Comparison of ENCODE assay signal across 15 cellular contexts in the genomic region with DNA sequence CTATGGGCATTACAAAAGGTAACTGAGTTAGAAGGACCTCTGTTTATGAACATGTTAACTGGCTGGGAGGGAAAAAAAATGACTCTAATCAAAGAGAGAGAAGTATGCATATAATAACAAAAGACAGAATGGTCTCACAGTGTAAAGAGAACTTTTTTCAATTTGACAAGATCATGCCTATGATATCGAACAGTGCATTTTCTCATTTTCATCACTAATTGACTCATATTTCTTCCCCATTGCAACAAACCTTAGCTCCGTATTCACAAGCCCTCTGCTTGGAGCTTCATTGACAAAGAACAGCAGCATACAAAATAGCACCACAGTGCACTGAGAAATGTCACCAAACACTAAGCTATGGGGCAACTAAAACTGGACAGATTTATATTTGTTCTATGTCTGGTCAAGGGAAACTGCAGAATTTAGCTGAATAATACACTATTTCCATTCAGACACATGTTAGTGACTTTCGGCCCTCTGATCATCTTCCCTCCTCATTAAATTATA. TPM values are rescaled to one million over a fixed set of nuclear protein-coding genes. Genes with fewer than 3 reads are reported as not detected.
DNase-seq lines count a peak whose midpoint lies in the region; ATAC-seq and TF ChIP-seq lines count a peak whose summit lies in the region.
"Had no signal": no experiment of that assay in that cellular context is flagged by ENCODE, and none has a peak within 500 bp of the region (broad histone marks: within the 10 kb centered on the region; RNA-seq: fewer than 3 reads in every experiment).

No MANE protein-coding gene starts in this region.

- ATAC-seq in RWPE2 (ENCODE audit: low read depth): no peak
- no peak for ATAC-seq in left cardiac atrium
- no peak for ATAC-seq in HG02763 (IDR thresholded peaks at IDR 0.05; ENCODE audit: unreplicated experiment)

- H3K27ac ChIP-seq in RWPE2 (ENCODE audit: poor library complexity, severe bottlenecking) (peak overlapping the region; percentile 15), duodenal mucosa (ENCODE audit: low read depth, low read length) (no peak overlapping the region), muscle layer of colon (ENCODE audit: low read depth, low read length) (peak overlapping the region; percentile 24), transverse colon (peak overlapping the region; percentile 54 to 67 (median 64))
- H3K27ac ChIP-seq: BLaER1 treated with 17β-estradiol and CSF1 and Interleukin-3, amounts not matched to agents 10 nM and 100 nM had no signal

- peaks cover 32% of the 10 kb centered on the region for H3K4me1 ChIP-seq in RWPE2 (ENCODE audit: insufficient read depth, poor library complexity, severe bottlenecking)
- peaks cover 14 to 16% of the 10 kb centered on the region in 2 donors for H3K4me1 ChIP-seq in duodenal mucosa (ENCODE audit: control insufficient read depth in 1 of 2, insufficient read depth in 2 of 2, low read length in 2 of 2)
- peaks cover 19% of the 10 kb centered on the region for H3K4me1 ChIP-seq in muscle layer of colon (ENCODE audit: insufficient read depth, low read length)
- H3K4me1 ChIP-seq in transverse colon: peaks cover 15 to 44% (median 26%) of the 10 kb centered on the region in 4 donors

- TF ChIP-seq EP300 in transverse colon (IDR thresholded peaks at IDR 0.05; ENCODE audit: low read depth): no peak

- H3K4me3 ChIP-seq in RWPE2 (ENCODE audit: severe bottlenecking): no peak overlapping the region
- H3K4me3 ChIP-seq in duodenal mucosa (ENCODE audit: low read depth in 1 of 2, low read length in 2 of 2): peak overlapping the region; percentile 29 to 30
- H3K4me3 ChIP-seq in muscle layer of colon (ENCODE audit: low read depth in 1 of 2, low read length in 2 of 2): peak overlapping the region in 1 of 2 donors; percentile 1
- no peak overlapping the region for H3K4me3 ChIP-seq in transverse colon

- intact Hi-C loops in transverse colon (cut with DNase I; ENCODE audit: low total_unique reads) (no loop called here), left cardiac atrium (cut with DNase I) (no loop called here)

- H3K9ac ChIP-seq in duodenal mucosa (ENCODE audit: low read depth in 1 of 2, low read length in 2 of 2): no peak overlapping the region
- H3K9ac ChIP-seq in muscle layer of colon (ENCODE audit: low read length): no peak overlapping the region
- H3K9ac ChIP-seq: BLaER1 treated with 17β-estradiol and CSF1 and Interleukin-3, amounts not matched to agents 10 nM and 100 nM had no signal

- DNase-seq in RWPE2 (ENCODE audit: low spot score) (no peak), transverse colon (no peak), HT-29 (ENCODE audit: low spot score) (no peak), left cardiac atrium (no peak)
- DNase-seq: activated CD8-positive, alpha-beta memory T cell treated with anti-CD3 and anti-CD28 coated beads for 24 hours; DND-41; hippocampal formation; Kasumi-1; NCI-H1694 treated with DMSO at 0.1 percent for 48 hours; NCI-H524 treated with DMSO at 0.1 percent for 48 hours; OCI-M1 had no signal

- TF ChIP-seq CTCF in RWPE2 (IDR thresholded peaks at IDR 0.05; ENCODE audit: poor library complexity, severe bottlenecking) (no peak), transverse colon (IDR thresholded peaks at IDR 0.05) (no peak)

- H3K9me3 ChIP-seq in RWPE2 (ENCODE audit: severe bottlenecking) (no peaks in the 10 kb centered on the region), duodenal mucosa (ENCODE audit: control insufficient read depth in 1 of 2, low read length in 2 of 2) (no peaks in the 10 kb centered on the region), muscle layer of colon (ENCODE audit: low read length) (no peaks in the 10 kb centered on the region), transverse colon (peaks cover 0 to 4% of the 10 kb centered on the region in 2 donors)

- H3K36me3 ChIP-seq in RWPE2 (ENCODE audit: low read depth): no peaks in the 10 kb centered on the region; the same call in none of the 2 replicates
- no peaks in the 10 kb centered on the region for H3K36me3 ChIP-seq in duodenal mucosa (ENCODE audit: control insufficient read depth in 1 of 2, insufficient read depth in 2 of 2, low read length in 2 of 2)
- H3K36me3 ChIP-seq in muscle layer of colon (ENCODE audit: insufficient read depth, low read length): no peaks in the 10 kb centered on the region
- H3K36me3 ChIP-seq in transverse colon: no peaks in the 10 kb centered on the region

- in situ Hi-C loops in transverse colon (cut with MboI; ENCODE audit: low pct_ligation_motif_present in 1 of 4, low pct_unique_long_range_greater_than_20kb in 1 of 4, low sequenced_read_pairs in 3 of 4): no loop called here

- 53 to 67% methylated on average over 3 of the region's 3 CpGs for WGBS in transverse colon (ENCODE audit: low coverage in 1 of 2), 2 donors

- TF ChIP-seq POLR2A in transverse colon (IDR thresholded peaks at IDR 0.05): no peak

- no peaks in the 10 kb centered on the region for H3K27me3 ChIP-seq in RWPE2 (ENCODE audit: insufficient read depth, poor library complexity, severe bottlenecking)
- no peaks in the 10 kb centered on the region for H3K27me3 ChIP-seq in duodenal mucosa (ENCODE audit: control insufficient read depth in 1 of 2, insufficient read depth in 2 of 2, low read length in 2 of 2)
- H3K27me3 ChIP-seq in muscle layer of colon (ENCODE audit: control insufficient read depth in 1 of 2, insufficient read depth in 2 of 2, low read length in 2 of 2): no peaks in the 10 kb centered on the region
- H3K27me3 ChIP-seq in transverse colon: no peaks in the 10 kb centered on the region
- H3K27me3 ChIP-seq: BLaER1 treated with 17β-estradiol and CSF1 and Interleukin-3, amounts not matched to agents 10 nM and 100 nM had no signal

RNA-seq across cellular contexts. Expression of a gene that starts 45.5 kb away (rescaled TPM):
- total RNA-seq in transverse colon: 10 to 100 TPM; 25.3 to 47.5 (median 36.5) TPM
- total RNA-seq in HT-29 (2014; rRNA removed; shearing (Covaris generic)): 27.5 and 33.5 TPM in 2 replicates
- 10 to 100 TPM; 11.2 to 15.7 TPM for total RNA-seq in left cardiac atrium

Comparison
In these comparisons a context has a peak if more than half of its experiments do, and no peak if none do; other contexts are left out.
1. H3K4me3 ChIP-seq: peak in duodenal mucosa (2 of 2); none in RWPE2 (single experiment) and transverse colon (0 of 4).